ENCODE assay signal across 20 cellular contexts in the genomic region with DNA sequence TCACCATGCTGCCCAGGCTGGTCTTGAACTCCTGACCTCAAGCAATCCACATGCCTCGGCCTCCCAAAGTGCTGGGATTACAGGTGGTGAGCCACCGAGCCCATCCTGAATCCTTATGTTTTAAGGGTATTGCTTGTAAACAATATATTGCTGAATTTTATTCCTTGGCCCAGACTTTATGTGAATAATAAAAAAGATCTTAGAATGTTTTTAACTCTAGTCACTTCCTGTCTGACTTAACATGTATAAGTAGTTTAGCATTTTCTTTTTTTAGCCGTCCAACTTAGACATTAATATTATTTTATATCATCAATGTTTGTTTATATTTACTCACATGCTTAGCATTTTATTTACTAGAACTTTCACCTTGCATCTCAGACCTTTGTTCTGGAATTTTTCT. TPM values are rescaled to one million over a fixed set of nuclear protein-coding genes. Genes with fewer than 3 reads are reported as not detected.
DNase-seq lines count a peak whose midpoint lies in the region; ATAC-seq, FAIRE-seq and TF ChIP-seq lines count a peak whose summit lies in the region.
"Had no signal": no experiment of that assay in that cellular context is flagged by ENCODE, and none has a peak within 500 bp of the region (broad histone marks: within the 10 kb centered on the region; RNA-seq: fewer than 3 reads in every experiment).

No MANE protein-coding gene starts in this region.

- no peak for FAIRE-seq in frontal cortex (lab: Jason Lieb, UNC)
- FAIRE-seq: GM12892, GM18507 had no signal

- DNase-seq in EL (peak; percentile 10), HCEC 1CT (peak; percentile 57), SK-N-MC (ENCODE audit: low read depth, low spot score) (no peak), fibroblast of villous mesenchyme (ENCODE audit: low read depth) (peak; percentile 13), frontal cortex (ENCODE audit: low spot score in 2 of 2) (no peak)
- no peak for DNase-seq in activated CD4-positive, CD25-positive, alpha-beta regulatory T cell (lab: John Stamatoyannopoulos, UW)
- DNase-seq: Calu3; CD8-positive, alpha-beta T cell; DMS79 treated with DMSO at 0.1 percent for 48 hours; GDM1 had no signal

- no peak for TF ChIP-seq CTCF in fibroblast of villous mesenchyme (IDR thresholded peaks at IDR 0.05; ENCODE audit: insufficient read depth, low read depth, low read length)

- ATAC-seq in HG03521 (IDR thresholded peaks at IDR 0.05; ENCODE audit: unreplicated experiment): no peak
- ATAC-seq: CD8-positive, alpha-beta T cell had no signal

- H3K9ac ChIP-seq in SK-N-MC (ENCODE audit: insufficient read length): peak overlapping the region; percentile 46
- H3K9ac ChIP-seq: BLaER1 treated with 17β-estradiol and CSF1 and Interleukin-3, amounts not matched to agents 10 nM and 100 nM; KMS-11 had no signal

- no peaks in the 10 kb centered on the region for H3K36me3 ChIP-seq in SK-N-MC (ENCODE audit: insufficient read depth, low read length)
- H3K36me3 ChIP-seq: BLaER1 treated with 17β-estradiol and CSF1 and Interleukin-3, amounts not matched to agents 10 nM and 100 nM; HAP-1 had no signal

- peak overlapping the region; percentile 37; the same call in 1 of the 2 replicates for H3K27ac ChIP-seq in SK-N-MC
- H3K27ac ChIP-seq: BLaER1 treated with 17β-estradiol and CSF1 and Interleukin-3, amounts not matched to agents 10 nM and 100 nM; KMS-11 had no signal

- no peak overlapping the region for H3K4me3 ChIP-seq in SK-N-MC
- H3K4me3 ChIP-seq in fibroblast of villous mesenchyme (ENCODE audit: low read depth, low read length): no peak overlapping the region
- H3K4me3 ChIP-seq: BLaER1 treated with 17β-estradiol and CSF1 and Interleukin-3, amounts not matched to agents 10 nM and 100 nM; HAP-1 had no signal

- H3K9me3 ChIP-seq in SK-N-MC (ENCODE audit: low read depth, low read length): no peaks in the 10 kb centered on the region
- H3K9me3 ChIP-seq: BLaER1 treated with 17β-estradiol and CSF1 and Interleukin-3, amounts not matched to agents 10 nM and 100 nM; HAP-1 had no signal

RNA-seq across cellular contexts. Expression of a gene that starts 9.2 kb away (rescaled TPM):
- total RNA-seq in fibroblast of villous mesenchyme (28.0 and 30.7 TPM in 2 replicates), frontal cortex (42.8 TPM)

RNA-seq across cellular contexts. Expression of a gene that starts 29.1 kb away (rescaled TPM):
- total RNA-seq in fibroblast of villous mesenchyme (not detected in 2 replicates), frontal cortex (not detected)
- total RNA-seq: A172; B cell; Calu3; CD8-positive, alpha-beta T cell; H4; HT-29 had no signal

RNA-seq across cellular contexts. Expression of a gene that starts 29.2 kb away (rescaled TPM):
- total RNA-seq in fibroblast of villous mesenchyme: 39.3 and 46.1 TPM in 2 replicates
- 34.6 TPM for total RNA-seq in frontal cortex

RNA-seq across cellular contexts. Expression of a gene that starts 48.6 kb away (rescaled TPM):
- 375 and 469 TPM in 2 replicates for total RNA-seq in fibroblast of villous mesenchyme
- total RNA-seq in frontal cortex: 344 TPM

RNA-seq across cellular contexts. Expression of a gene that starts 60.0 kb away (rescaled TPM):
- total RNA-seq in fibroblast of villous mesenchyme (33.5 and 51.0 TPM in 2 replicates), frontal cortex (47.3 TPM)

Comparison
In these comparisons a context has a peak if more than half of its experiments do, and no peak if none do; other contexts are left out.
1. DNase-seq: peak in EL (single experiment), HCEC 1CT (single experiment) and fibroblast of villous mesenchyme (single experiment); none in SK-N-MC (single experiment), frontal cortex (0 of 2) and activated CD4-positive, CD25-positive, alpha-beta regulatory T cell (0 of 4).